ENCODE assay signal across 9 cellular contexts in the genomic region with DNA sequence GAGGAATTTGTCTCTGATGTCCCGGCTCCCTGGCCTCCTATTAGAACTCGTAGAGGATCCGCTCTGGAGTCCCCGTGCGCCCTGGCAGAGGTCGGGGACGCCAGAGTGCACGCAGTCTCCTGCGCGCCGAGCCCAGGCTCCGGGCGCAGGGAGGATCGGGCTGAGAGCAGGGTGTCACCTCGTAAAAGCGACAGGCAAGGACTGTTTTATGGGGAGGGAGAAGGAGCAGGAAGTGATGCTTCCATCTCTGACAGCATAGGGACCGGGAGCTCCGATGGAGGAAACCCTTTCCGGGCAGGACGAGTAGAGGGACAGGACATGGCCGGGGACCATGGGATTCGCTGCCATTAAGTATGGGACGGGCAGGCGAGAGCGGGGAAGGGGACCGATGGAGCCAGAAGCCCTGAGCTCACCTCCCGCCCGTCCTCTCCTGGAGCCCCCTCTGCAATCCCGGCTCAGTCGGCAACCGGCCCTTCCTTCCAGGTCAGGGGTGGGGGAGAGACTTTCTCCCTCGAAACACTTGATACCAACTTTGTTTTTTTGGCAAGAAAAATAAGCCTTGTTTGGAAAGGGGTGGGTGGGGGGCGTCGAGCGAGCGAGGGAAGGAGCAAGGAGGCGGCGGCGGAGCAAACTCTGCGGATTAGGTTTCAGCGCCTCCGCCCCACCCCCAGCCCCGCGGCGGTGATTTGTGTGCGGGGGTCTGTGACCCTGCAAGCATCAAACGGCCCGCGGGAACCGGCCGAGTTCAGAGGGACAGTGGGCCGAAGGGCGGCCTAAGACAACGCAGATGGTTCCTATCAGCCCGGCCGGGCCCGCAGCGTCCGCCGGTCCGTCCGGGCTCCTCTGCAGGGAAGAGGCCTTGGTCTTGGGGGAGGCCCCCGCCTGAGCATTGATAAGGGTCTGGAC. TPM values are rescaled to one million over a fixed set of nuclear protein-coding genes. Genes with fewer than 3 reads are reported as not detected.
DNase-seq lines count a peak whose midpoint lies in the region; ATAC-seq and TF ChIP-seq lines count a peak whose summit lies in the region.
"Had no signal": no experiment of that assay in that cellular context is flagged by ENCODE, and none has a peak within 500 bp of the region (broad histone marks: within the 10 kb centered on the region; RNA-seq: fewer than 3 reads in every experiment).

No MANE protein-coding gene starts in this region.

- H3K79me2 ChIP-seq in GM23338 (replicated peaks; ENCODE audit: insufficient read depth): no peaks in the 10 kb centered on the region

- DNase-seq in GM23338 (ENCODE audit: low spot score) (peak; percentile 70), erythroblast (lab: John Stamatoyannopoulos, UW) (no peak), HPDE6-E6E7 (ENCODE audit: extremely low spot score) (no peak)
- no peak for DNase-seq in activated CD4-positive, alpha-beta memory T cell treated with anti-CD3 and anti-CD28 coated beads for 36 hours
- DNase-seq: foreskin melanocyte; stimulated activated CD4-positive, alpha-beta T cell treated with anti-CD3 and anti-CD28 coated beads, Interleukin-4, amount 100 ng/mL, for 24 hours had no signal

- no peak overlapping the region for H3K27ac Mint-ChIP-seq in GM23338
- no peak overlapping the region for H3K27ac Mint-ChIP-seq in activated CD4-positive, alpha-beta memory T cell treated with anti-CD3 and anti-CD28 coated beads for 36 hours

- H3K9me3 ChIP-seq in iPS-18c (ENCODE audit: control insufficient read depth, insufficient read depth, low read length) (peaks cover 6% of the 10 kb centered on the region), skeletal muscle tissue (ENCODE audit: control insufficient read depth in 3 of 3, low read length in 3 of 3) (no peaks in the 10 kb centered on the region)

- no peak for TF ChIP-seq CTCF in GM23338 (conservative IDR thresholded peaks at IDR 0.05; ENCODE audit: low read depth in 2 of 2)

- peaks cover 32% of the 10 kb centered on the region for H3K4me1 Mint-ChIP-seq in GM23338
- H3K4me1 Mint-ChIP-seq in activated CD4-positive, alpha-beta memory T cell treated with anti-CD3 and anti-CD28 coated beads for 36 hours (ENCODE audit: low read depth): peaks cover 13% of the 10 kb centered on the region

- H3K4me1 ChIP-seq in GM23338 (ENCODE audit: insufficient read depth) (peaks cover 40% of the 10 kb centered on the region), skeletal muscle tissue (ENCODE audit: control insufficient read depth in 3 of 3, insufficient read depth in 3 of 3, low read length in 3 of 3) (peaks cover 9 to 11% (median 10%) of the 10 kb centered on the region in 3 donors)

- no peaks in the 10 kb centered on the region for H3K9me2 ChIP-seq in GM23338 (ENCODE audit: insufficient read depth)

- intact Hi-C loops in activated CD4-positive, alpha-beta memory T cell treated with anti-CD3 and anti-CD28 coated beads for 36 hours (cut with micrococcal nuclease): no loop called here

- H3K4me3 ChIP-seq in GM23338: peak overlapping the region; percentile 58
- H3K4me3 ChIP-seq in iPS-18c (ENCODE audit: insufficient read depth, low read depth, low read length): peak overlapping the region; percentile 30; the same call in 1 of the 2 replicates
- H3K4me3 ChIP-seq in skeletal muscle tissue (ENCODE audit: low read length in 3 of 3): peak overlapping the region; percentile 48 to 64 (median 60)

- no peaks in the 10 kb centered on the region for H3K36me3 Mint-ChIP-seq in GM23338 (ENCODE audit: low read depth)
- H3K36me3 Mint-ChIP-seq in activated CD4-positive, alpha-beta memory T cell treated with anti-CD3 and anti-CD28 coated beads for 36 hours: no peaks in the 10 kb centered on the region

- peak overlapping the region; percentile 80 for H2AFZ ChIP-seq in GM23338

- no peak overlapping the region for H3K9ac ChIP-seq in skeletal muscle tissue (ENCODE audit: low read depth in 1 of 3, low read length in 3 of 3)

- CTCF ChIA-PET in activated CD4-positive, alpha-beta memory T cell treated with anti-CD3 and anti-CD28 coated beads for 36 hours (lab: Charles Lee): interaction anchor here (0.6 kb wide), 1 partner anchor 13 kb away, joined by 3 read pairs; the partner anchor contains the start of gene LMX1B

- H4K20me1 ChIP-seq in GM23338 (replicated peaks; ENCODE audit: insufficient read depth): peaks cover 3% of the 10 kb centered on the region; the same call in 1 of the 2 replicates

- no peak overlapping the region for H3K27ac ChIP-seq in GM23338 (ENCODE audit: low read depth)
- H3K27ac ChIP-seq in skeletal muscle tissue (ENCODE audit: low read depth, low read length): no peak overlapping the region

- no peaks in the 10 kb centered on the region for H3K9me3 Mint-ChIP-seq in GM23338
- H3K9me3 Mint-ChIP-seq in activated CD4-positive, alpha-beta memory T cell treated with anti-CD3 and anti-CD28 coated beads for 36 hours: no peaks in the 10 kb centered on the region

- H3K27me3 ChIP-seq in GM23338 (ENCODE audit: insufficient read depth): peaks cover 100% of the 10 kb centered on the region
- peaks cover 85 to 92% (median 85%) of the 10 kb centered on the region in 3 donors for H3K27me3 ChIP-seq in skeletal muscle tissue (ENCODE audit: control insufficient read depth in 3 of 3, insufficient read depth in 3 of 3, low read length in 3 of 3)

- peak overlapping the region; percentile 69 for H3K4me3 Mint-ChIP-seq in GM23338
- peak overlapping the region; percentile 53 for H3K4me3 Mint-ChIP-seq in activated CD4-positive, alpha-beta memory T cell treated with anti-CD3 and anti-CD28 coated beads for 36 hours

- peaks cover 13% of the 10 kb centered on the region for H3F3A ChIP-seq in GM23338 (replicated peaks; ENCODE audit: low read depth)

- TF ChIP-seq POLR2A in erythroblast (IDR thresholded peaks at IDR 0.05; ENCODE audit: low read length): no peak

- H3K4me2 ChIP-seq in GM23338: peak overlapping the region; percentile 87

- H3K27me3 Mint-ChIP-seq in GM23338 (ENCODE audit: insufficient read depth, low read depth, poor library complexity): peaks cover 96% of the 10 kb centered on the region
- peaks cover 66% of the 10 kb centered on the region for H3K27me3 Mint-ChIP-seq in activated CD4-positive, alpha-beta memory T cell treated with anti-CD3 and anti-CD28 coated beads for 36 hours

- ATAC-seq in GM23338 (peak; percentile 7), GM18907 (IDR thresholded peaks at IDR 0.05; ENCODE audit: unreplicated experiment) (no peak)

- POLR2A ChIA-PET in activated CD4-positive, alpha-beta memory T cell treated with anti-CD3 and anti-CD28 coated beads for 36 hours (lab: Charles Lee): no interaction called here

- H3K36me3 ChIP-seq in GM23338 (ENCODE audit: insufficient read depth) (no peaks in the 10 kb centered on the region), skeletal muscle tissue (ENCODE audit: control insufficient read depth in 3 of 3, insufficient read depth in 3 of 3, low read length in 3 of 3) (no peaks in the 10 kb centered on the region)

TF ChIP-seq in GM23338, 12 proteins besides CTCF, POLR2A, EP300 and RAD21 (continues in another document):
- TF ChIP-seq, protein P1, sequence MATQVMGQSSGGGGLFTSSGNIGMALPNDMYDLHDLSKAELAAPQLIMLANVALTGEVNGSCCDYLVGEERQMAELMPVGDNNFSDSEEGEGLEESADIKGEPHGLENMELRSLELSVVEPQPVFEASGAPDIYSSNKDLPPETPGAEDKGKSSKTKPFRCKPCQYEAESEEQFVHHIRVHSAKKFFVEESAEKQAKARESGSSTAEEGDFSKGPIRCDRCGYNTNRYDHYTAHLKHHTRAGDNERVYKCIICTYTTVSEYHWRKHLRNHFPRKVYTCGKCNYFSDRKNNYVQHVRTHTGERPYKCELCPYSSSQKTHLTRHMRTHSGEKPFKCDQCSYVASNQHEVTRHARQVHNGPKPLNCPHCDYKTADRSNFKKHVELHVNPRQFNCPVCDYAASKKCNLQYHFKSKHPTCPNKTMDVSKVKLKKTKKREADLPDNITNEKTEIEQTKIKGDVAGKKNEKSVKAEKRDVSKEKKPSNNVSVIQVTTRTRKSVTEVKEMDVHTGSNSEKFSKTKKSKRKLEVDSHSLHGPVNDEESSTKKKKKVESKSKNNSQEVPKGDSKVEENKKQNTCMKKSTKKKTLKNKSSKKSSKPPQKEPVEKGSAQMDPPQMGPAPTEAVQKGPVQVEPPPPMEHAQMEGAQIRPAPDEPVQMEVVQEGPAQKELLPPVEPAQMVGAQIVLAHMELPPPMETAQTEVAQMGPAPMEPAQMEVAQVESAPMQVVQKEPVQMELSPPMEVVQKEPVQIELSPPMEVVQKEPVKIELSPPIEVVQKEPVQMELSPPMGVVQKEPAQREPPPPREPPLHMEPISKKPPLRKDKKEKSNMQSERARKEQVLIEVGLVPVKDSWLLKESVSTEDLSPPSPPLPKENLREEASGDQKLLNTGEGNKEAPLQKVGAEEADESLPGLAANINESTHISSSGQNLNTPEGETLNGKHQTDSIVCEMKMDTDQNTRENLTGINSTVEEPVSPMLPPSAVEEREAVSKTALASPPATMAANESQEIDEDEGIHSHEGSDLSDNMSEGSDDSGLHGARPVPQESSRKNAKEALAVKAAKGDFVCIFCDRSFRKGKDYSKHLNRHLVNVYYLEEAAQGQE (IDR thresholded peaks at IDR 0.05; ENCODE audit: unreplicated experiment): no peak
- no peak for TF ChIP-seq ZNF114 (CRISPR knock-in tag; IDR thresholded peaks at IDR 0.05)
- no peak for TF ChIP-seq CREB1 (CRISPR knock-in tag; IDR thresholded peaks at IDR 0.05; ENCODE audit: low read depth)
- no peak for TF ChIP-seq NANOG (IDR thresholded peaks at IDR 0.05; ENCODE audit: borderline replicate concordance)
- TF ChIP-seq EZH2phosphoT487 (IDR thresholded peaks at IDR 0.05; ENCODE audit: unreplicated experiment): peak; percentile 85
- no peak for TF ChIP-seq JUNB (IDR thresholded peaks at IDR 0.05; ENCODE audit: unreplicated experiment)

RNA-seq across cellular contexts. Expression of gene LMX1B, which starts 12.6 kb away (rescaled TPM):
- total RNA-seq in GM23338 (2014; rRNA removed; shearing (Covaris generic)): 0.21 TPM in 1 of 2 replicates, not detected in the other
- polyA plus RNA-seq in GM23338 (2016; fragmentation: Nextera tagmentation; extraction: Ambion mirVana): 0.05 and 0.08 TPM in 2 replicates
- not detected for total RNA-seq in activated CD4-positive, alpha-beta memory T cell treated with anti-CD3 and anti-CD28 coated beads for 36 hours
- total RNA-seq in skeletal muscle tissue: under 0.01 TPM
